ENCODE assay signal across 26 cellular contexts in the genomic region with DNA sequence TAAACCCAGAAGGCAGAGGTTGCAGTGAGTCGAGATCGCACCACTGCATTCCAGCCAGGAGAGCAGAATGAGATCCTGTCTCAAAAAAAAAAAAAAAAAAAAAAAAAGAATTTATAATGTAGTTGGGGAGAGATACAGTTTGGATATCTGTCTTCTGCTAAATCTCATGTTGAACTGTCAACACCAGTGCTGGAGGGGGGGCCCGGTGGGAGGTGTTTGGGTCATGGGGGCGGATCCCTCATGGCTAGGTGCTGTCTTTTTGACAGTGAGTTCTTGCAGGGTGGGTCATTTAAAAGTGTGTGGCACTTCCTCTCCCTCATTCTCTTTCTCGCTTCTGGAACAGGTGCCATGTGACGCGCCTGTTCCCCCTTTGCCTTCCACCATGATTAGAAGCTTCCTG.
"Had no signal": no experiment of that assay in that cellular context is flagged by ENCODE, and none has a peak within 500 bp of the region (broad histone marks: within the 10 kb centered on the region; RNA-seq: fewer than 3 reads in every experiment).

No MANE protein-coding gene starts in this region.

- H3K36me3 Mint-ChIP-seq: activated naive CD8-positive, alpha-beta T cell treated with anti-CD3 and anti-CD28 coated beads for 36 hours had no signal

- H3K27ac Mint-ChIP-seq: activated B cell treated with CpG ODN at 0.5 μM for 24 hours; activated CD4-positive, alpha-beta T cell treated with anti-CD3 and anti-CD28 coated beads, Interleukin-2, amount 10 ng/mL, durations not matched to agents 24 days and 14 days; activated CD8-positive, alpha-beta memory T cell treated with anti-CD3 and anti-CD28 coated beads, Interleukin-2, amount 10 ng/mL, durations not matched to agents 7 days and 5 days; activated naive CD4-positive, alpha-beta T cell treated with anti-CD3 and anti-CD28 coated beads, Interleukin-2, amount 10 ng/mL, durations not matched to agents 7 days and 5 days; activated naive CD8-positive, alpha-beta T cell treated with anti-CD3 and anti-CD28 coated beads for 36 hours; activated T-cell treated with anti-CD3 and anti-CD28 coated beads, Interleukin-2, amount 50 U/mL, for 24 hours; activated T-helper 1 cell treated with anti-CD3 and anti-CD28 coated beads, Interleukin-12 subunit alpha, Interleukin-12 subunit beta, Interleukin-2, Interleukin-4 antibody, amounts not matched to agents 30 ng/mL and 10 ng/mL and 1 ng/mL, durations not matched to agents 14 hours and 24 hours and 36 hours; T-helper 17 cell had no signal

- H3K4me3 Mint-ChIP-seq: activated B cell treated with CpG ODN at 0.5 μM for 24 hours; activated CD4-positive, alpha-beta T cell treated with anti-CD3 and anti-CD28 coated beads, Interleukin-2, amount 10 ng/mL, durations not matched to agents 24 days and 14 days; activated CD8-positive, alpha-beta memory T cell treated with anti-CD3 and anti-CD28 coated beads, Interleukin-2, amount 10 ng/mL, durations not matched to agents 7 days and 5 days; activated naive CD4-positive, alpha-beta T cell treated with anti-CD3 and anti-CD28 coated beads, Interleukin-2, amount 10 ng/mL, durations not matched to agents 7 days and 5 days; activated naive CD8-positive, alpha-beta T cell treated with anti-CD3 and anti-CD28 coated beads for 36 hours; activated T-cell treated with anti-CD3 and anti-CD28 coated beads, Interleukin-2, amount 50 U/mL, for 24 hours; activated T-helper 1 cell treated with anti-CD3 and anti-CD28 coated beads, Interleukin-12 subunit alpha, Interleukin-12 subunit beta, Interleukin-2, Interleukin-4 antibody, amounts not matched to agents 30 ng/mL and 10 ng/mL and 1 ng/mL, durations not matched to agents 14 hours and 24 hours and 36 hours; T-helper 17 cell had no signal

- ATAC-seq: activated CD8-positive, alpha-beta memory T cell treated with anti-CD3 and anti-CD28 coated beads, Interleukin-2, amount 10 ng/mL, durations not matched to agents 7 days and 5 days; Panc1; T-helper 17 cell had no signal

- H3K4me1 Mint-ChIP-seq: activated CD8-positive, alpha-beta memory T cell treated with anti-CD3 and anti-CD28 coated beads, Interleukin-2, amount 10 ng/mL, durations not matched to agents 7 days and 5 days had no signal

- H3K9me3 Mint-ChIP-seq: activated B cell treated with CpG ODN at 0.5 μM for 24 hours; activated CD4-positive, alpha-beta T cell treated with anti-CD3 and anti-CD28 coated beads, Interleukin-2, amount 10 ng/mL, durations not matched to agents 24 days and 14 days; activated naive CD4-positive, alpha-beta T cell treated with anti-CD3 and anti-CD28 coated beads, Interleukin-2, amount 10 ng/mL, durations not matched to agents 7 days and 5 days; activated naive CD8-positive, alpha-beta T cell treated with anti-CD3 and anti-CD28 coated beads for 36 hours; activated T-cell treated with anti-CD3 and anti-CD28 coated beads, Interleukin-2, amount 50 U/mL, for 24 hours; activated T-helper 1 cell treated with anti-CD3 and anti-CD28 coated beads, Interleukin-12 subunit alpha, Interleukin-12 subunit beta, Interleukin-2, Interleukin-4 antibody, amounts not matched to agents 30 ng/mL and 10 ng/mL and 1 ng/mL, durations not matched to agents 14 hours and 24 hours and 36 hours had no signal

- H3K27me3 Mint-ChIP-seq: activated B cell treated with CpG ODN at 0.5 μM for 24 hours; activated CD4-positive, alpha-beta T cell treated with anti-CD3 and anti-CD28 coated beads, Interleukin-2, amount 10 ng/mL, durations not matched to agents 24 days and 14 days; activated CD8-positive, alpha-beta memory T cell treated with anti-CD3 and anti-CD28 coated beads, Interleukin-2, amount 10 ng/mL, durations not matched to agents 7 days and 5 days; activated naive CD4-positive, alpha-beta T cell treated with anti-CD3 and anti-CD28 coated beads, Interleukin-2, amount 10 ng/mL, durations not matched to agents 7 days and 5 days; activated naive CD8-positive, alpha-beta T cell treated with anti-CD3 and anti-CD28 coated beads for 36 hours; activated T-cell treated with anti-CD3 and anti-CD28 coated beads, Interleukin-2, amount 50 U/mL, for 24 hours; T-helper 17 cell had no signal

- DNase-seq: activated B cell treated with CpG ODN at 0.5 μM for 24 hours; activated CD4-positive, alpha-beta T cell treated with anti-CD3 and anti-CD28 coated beads for 1 hour; activated CD4-positive, alpha-beta T cell treated with anti-CD3 and anti-CD28 coated beads, Interleukin-2, amount 10 ng/mL, durations not matched to agents 24 days and 14 days; activated CD4-positive, alpha-beta T cell treated with anti-CD3 and anti-CD28 coated beads, Interleukin-2, amount 50 U/mL, for 48 hours; activated CD8-positive, alpha-beta memory T cell treated with anti-CD3 and anti-CD28 coated beads, Interleukin-2, amount 10 ng/mL, durations not matched to agents 7 days and 5 days; activated gamma-delta T cell treated with Interleukin-2 at 50 U/mL for 16 hours; activated naive CD4-positive, alpha-beta T cell treated with anti-CD3 and anti-CD28 coated beads, Interleukin-2, amount 10 ng/mL, durations not matched to agents 7 days and 5 days; activated naive CD8-positive, alpha-beta T cell treated with anti-CD3 and anti-CD28 coated beads for 36 hours; activated T-cell treated with anti-CD3 and anti-CD28 coated beads, Interleukin-2, amount 50 U/mL, for 24 hours; central memory CD4-positive, alpha-beta T cell; Karpas-422; MM.1S; NCI-H1105; NCI-H1436; NCI-H1694 treated with DMSO at 0.1 percent for 48 hours; NCI-H2081; NCI-H510A treated with DMSO at 0.1 percent for 48 hours; NCI-H69; NK-92 treated with Interleukin-12 subunit alpha and Interleukin-12 subunit beta, amount 100 ng/mL, for 24 hours; OCI-M1; RPMI8226; SHP77; T-helper 17 cell; T-helper 9 cell had no signal
